In the genomic region with DNA sequence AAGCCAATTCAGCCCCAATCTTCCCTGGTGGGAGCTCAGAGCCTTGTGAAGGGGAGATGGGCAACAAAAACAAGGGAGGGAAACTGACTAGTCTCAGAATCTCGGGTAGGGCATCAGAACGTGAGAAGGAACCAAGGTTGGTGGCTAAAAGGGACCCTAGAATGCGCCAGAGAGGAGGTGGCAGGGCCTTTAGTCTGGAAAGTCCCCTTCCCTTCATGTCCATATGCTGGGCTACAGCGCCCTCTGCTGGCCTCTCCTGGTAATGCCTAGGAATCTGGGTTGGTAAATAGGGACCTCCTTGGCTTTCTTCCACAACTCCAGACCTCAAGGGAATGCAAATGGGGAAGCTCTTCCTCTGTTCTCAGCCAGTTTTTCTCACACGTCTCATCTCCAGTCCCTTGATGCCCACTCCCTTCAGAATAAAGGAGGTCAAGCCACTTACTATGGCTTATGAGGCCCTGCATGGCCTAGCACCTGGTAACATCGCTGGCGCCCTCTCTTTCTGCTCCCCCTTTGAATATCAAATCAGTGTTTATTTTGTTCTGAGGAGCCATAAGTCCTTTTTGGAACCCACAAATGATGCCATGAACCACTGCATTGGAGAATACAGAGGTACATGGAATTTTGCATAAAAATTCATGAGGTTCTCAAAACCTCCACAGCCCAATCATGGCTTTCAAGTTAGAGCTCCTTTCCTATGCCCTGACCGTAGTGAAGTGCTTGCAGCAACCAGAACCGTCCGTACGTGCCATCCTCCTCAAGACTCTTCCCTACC, we compare ENCODE assay signal across 8 cellular contexts. TPM values are rescaled to one million over a fixed set of nuclear protein-coding genes. Genes with fewer than 3 reads are reported as not detected.
A peak's percentile ranks its signal among the peaks of the same experiment; 100 is the strongest.
DNase-seq lines count a peak whose midpoint lies in the region; ATAC-seq, FAIRE-seq and TF ChIP-seq lines count a peak whose summit lies in the region.

No MANE protein-coding gene starts in this region.

- dilution Hi-C loops in endothelial cell of umbilical vein (cut with MboI; ENCODE audit: extremely low pct_ligation_motif_present, low sequenced_read_pairs), result no loop called here

- H3K9ac ChIP-seq in HUES48 (ENCODE audit: low read depth, low read length), result no peak overlapping the region
- H3K9ac ChIP-seq in NT2/D1 (ENCODE audit: insufficient read length, low read depth), result peak overlapping the region; percentile 32
- H3K9ac ChIP-seq in endothelial cell of umbilical vein (replicated peaks; ENCODE audit: extremely low read depth, insufficient read depth, low read length), result peak overlapping the region; percentile 30

- POLR2A ChIA-PET in endothelial cell of umbilical vein (lab: Charles Lee), result interaction anchor here (0.5 kb wide), 1 partner anchor 104 kb away, joined by 5 read pairs; no protein-coding TSS in a partner anchor

- H3K36me3 ChIP-seq in HUES48 (ENCODE audit: control insufficient read depth, insufficient read depth, low read length) (peaks cover 58% of the 10 kb centered on the region), NT2/D1 (ENCODE audit: insufficient read depth, insufficient read length, low read length) (peaks cover 58% of the 10 kb centered on the region), endothelial cell of umbilical vein (ENCODE audit: control insufficient read depth in 2 of 2, extremely low read depth in 1 of 2, insufficient read depth in 2 of 2, low read length in 2 of 2) (peaks cover 20 to 36% of the 10 kb centered on the region in 2 experiments)

- BruUV-seq in endothelial cell of umbilical vein (replicated peaks; lab: Mats Ljungman, UMichigan), result no TSS peak

- CTCF ChIA-PET in endothelial cell of umbilical vein (lab: Charles Lee), result interaction anchor here (0.6 to 4.1 kb wide), 29 partner anchors 10 to 262 kb away, joined by 3 to 62 read pairs (median 4); a partner anchor contains a TSS

- DNase-seq in GDM1 (lab: John Stamatoyannopoulos, UW), result peak; percentile 77
- peak; percentile 73 for DNase-seq in NT2/D1 (ENCODE audit: low read depth, low spot score)
- peak; percentile 74 for DNase-seq in activated CD8-positive, alpha-beta memory T cell treated with anti-CD3 and anti-CD28 coated beads, Interleukin-2, amount 50 U/mL, for 1 hour (ENCODE audit: extremely low read depth)
- DNase-seq in endothelial cell of umbilical vein (ENCODE audit: low read depth, low spot score), result peak; percentile 94
- DNase-seq in stimulated activated CD8-positive, alpha-beta memory T cell treated with anti-CD3 and anti-CD28 coated beads, Interleukin-2, amount 100 ng/mL, for 48 hours (ENCODE audit: low read depth in 2 of 2), result peak; percentile 79 to 91

- no peaks in the 10 kb centered on the region for H3K27me3 ChIP-seq in HUES48 (ENCODE audit: control insufficient read depth, insufficient read depth, low read length)
- no peaks in the 10 kb centered on the region for H3K27me3 ChIP-seq in NT2/D1 (ENCODE audit: insufficient read depth, insufficient read length)
- no peaks in the 10 kb centered on the region for H3K27me3 ChIP-seq in endothelial cell of umbilical vein (ENCODE audit: control insufficient read depth in 2 of 2, insufficient read depth in 2 of 2, low read length in 2 of 2)
- no peaks in the 10 kb centered on the region for H3K27me3 ChIP-seq in mononuclear cell (ENCODE audit: insufficient read depth, low read length)

- TF ChIP-seq CTCF in endothelial cell of umbilical vein (IDR thresholded peaks at IDR 0.05; ENCODE audit: extremely low read depth in 1 of 2, insufficient read depth in 1 of 2, low read depth in 1 of 2, low read length in 2 of 2), result peak; percentile 93 to 98

- H3K79me2 ChIP-seq in endothelial cell of umbilical vein (ENCODE audit: control insufficient read depth, insufficient read depth, low read length), result peaks cover 29% of the 10 kb centered on the region

- FAIRE-seq in endothelial cell of umbilical vein (lab: Jason Lieb, UNC), result peak; percentile 98

- ATAC-seq in HG03521 (IDR thresholded peaks at IDR 0.05; ENCODE audit: unreplicated experiment), result no peak

- H3K9me1 ChIP-seq in endothelial cell of umbilical vein (replicated peaks; ENCODE audit: control insufficient read depth, extremely low read depth, insufficient read depth, low read length), result no peaks in the 10 kb centered on the region

- peaks cover 7% of the 10 kb centered on the region for H3K4me1 ChIP-seq in HUES48 (ENCODE audit: control insufficient read depth, insufficient read depth, low read length)
- H3K4me1 ChIP-seq in NT2/D1 (ENCODE audit: insufficient read depth, insufficient read length), result peaks cover 5% of the 10 kb centered on the region
- peaks cover 42% of the 10 kb centered on the region for H3K4me1 ChIP-seq in endothelial cell of umbilical vein (ENCODE audit: control insufficient read depth, extremely low read depth, insufficient read depth, low read length)
- H3K4me1 ChIP-seq in mononuclear cell (ENCODE audit: insufficient read depth, low read length), result peaks cover 83% of the 10 kb centered on the region

- H3K4me3 ChIP-seq in HUES48 (ENCODE audit: low read depth, low read length) (no peak overlapping the region), NT2/D1 (ENCODE audit: insufficient read length, low read depth) (no peak overlapping the region), endothelial cell of umbilical vein (replicated peaks in 1 of 3; ENCODE audit: insufficient read depth in 1 of 3, low read depth in 1 of 3, low read length in 3 of 3) (no peak overlapping the region), mononuclear cell (ENCODE audit: low read length) (peak overlapping the region; percentile 96)

- H3K27ac ChIP-seq in HUES48 (ENCODE audit: low read depth, low read length), result peak overlapping the region; percentile 52
- H3K27ac ChIP-seq in endothelial cell of umbilical vein (ENCODE audit: insufficient read depth, low read depth, low read length), result peak overlapping the region; percentile 59

- no peak overlapping the region for H2AFZ ChIP-seq in endothelial cell of umbilical vein (ENCODE audit: low read depth, low read length)

- H4K20me1 ChIP-seq in endothelial cell of umbilical vein (replicated peaks; ENCODE audit: control insufficient read depth, extremely low read depth, insufficient read depth, low read length), result no peaks in the 10 kb centered on the region

- H3K4me2 ChIP-seq in endothelial cell of umbilical vein (ENCODE audit: insufficient read depth, low read length), result peak overlapping the region; percentile 95

- intact Hi-C loops in endothelial cell of umbilical vein (cut with micrococcal nuclease), result loop anchor here (1.0 to 5.0 kb wide), 6 partner anchors 46 to 264 kb away; no protein-coding TSS in a partner anchor

- no peak for TF ChIP-seq POLR2A in endothelial cell of umbilical vein (IDR thresholded peaks at IDR 0.05; ENCODE audit: low read depth, low read length)

- no peaks in the 10 kb centered on the region for H3K9me3 ChIP-seq in HUES48 (ENCODE audit: control insufficient read depth, insufficient read depth, low read length)
- no peaks in the 10 kb centered on the region for H3K9me3 ChIP-seq in NT2/D1 (ENCODE audit: insufficient read depth, low read length)
- no peaks in the 10 kb centered on the region for H3K9me3 ChIP-seq in endothelial cell of umbilical vein (replicated peaks; ENCODE audit: control insufficient read depth, insufficient read depth, low read length)
- no peaks in the 10 kb centered on the region for H3K9me3 ChIP-seq in mononuclear cell (ENCODE audit: low read depth, low read length)

TF ChIP-seq in endothelial cell of umbilical vein, 7 proteins besides CTCF, POLR2A, EP300 and RAD21 (continues in another document):
- TF ChIP-seq MYC (IDR thresholded peaks at IDR 0.05; ENCODE audit: low read depth, low read length) (no peak), POLR2AphosphoS5 (IDR thresholded peaks at IDR 0.05; ENCODE audit: insufficient read depth, low read depth, low read length) (peak; percentile 73)

RNA-seq across cellular contexts. Expression of a gene that starts 1.3 kb away (rescaled TPM):
- total RNA-seq in endothelial cell of umbilical vein, result 24.2 and 27.2 TPM in 2 replicates
- polyA plus RNA-seq in endothelial cell of umbilical vein, result 19.7 and 20.7 TPM in 2 replicates
- polyA plus RNA-seq in endothelial cell of umbilical vein (2011; cell fraction: cytosol; rRNA removed), result 11.1 and 12.9 TPM in 2 replicates
- 13.2 TPM in 2 replicates for polyA plus RNA-seq in endothelial cell of umbilical vein (2011; cell fraction: nucleus; rRNA removed)
- polyA plus RNA-seq in endothelial cell of umbilical vein (2012), result 16.7 and 18.4 TPM in 2 replicates
- polyA minus RNA-seq in endothelial cell of umbilical vein, result 16.3 and 20.4 TPM in 2 replicates
- polyA minus RNA-seq in endothelial cell of umbilical vein (2011; cell fraction: cytosol; rRNA and poly(A)+ RNA removed), result 7.8 TPM
- polyA minus RNA-seq in endothelial cell of umbilical vein (2011; cell fraction: nucleus; rRNA and poly(A)+ RNA removed), result 13.1 and 19.1 TPM in 2 replicates
- 10.1 TPM for total RNA-seq in mononuclear cell

RNA-seq across cellular contexts. Expression of a gene that starts 44.5 kb away (rescaled TPM):
- total RNA-seq in endothelial cell of umbilical vein, result 261 TPM in 2 replicates
- 80.5 and 83.2 TPM in 2 replicates for polyA plus RNA-seq in endothelial cell of umbilical vein
- polyA plus RNA-seq in endothelial cell of umbilical vein (2011; cell fraction: cytosol; rRNA removed), result 57.0 and 68.8 TPM in 2 replicates
- polyA plus RNA-seq in endothelial cell of umbilical vein (2011; cell fraction: nucleus; rRNA removed), result 81.0 and 83.8 TPM in 2 replicates
- 144 and 151 TPM in 2 replicates for polyA plus RNA-seq in endothelial cell of umbilical vein (2012)
- 83.4 and 89.8 TPM in 2 replicates for polyA minus RNA-seq in endothelial cell of umbilical vein
- polyA minus RNA-seq in endothelial cell of umbilical vein (2011; cell fraction: cytosol; rRNA and poly(A)+ RNA removed), result 23.2 TPM
- 80.5 and 86.2 TPM in 2 replicates for polyA minus RNA-seq in endothelial cell of umbilical vein (2011; cell fraction: nucleus; rRNA and poly(A)+ RNA removed)
- total RNA-seq in mononuclear cell, result 171 TPM

RNA-seq across cellular contexts. Expression of a gene that starts 45.1 kb away (rescaled TPM):
- total RNA-seq in endothelial cell of umbilical vein (250 and 294 TPM in 2 replicates), mononuclear cell (90.6 TPM)
- polyA plus RNA-seq in endothelial cell of umbilical vein, result 57.7 and 64.4 TPM in 2 replicates
- polyA plus RNA-seq in endothelial cell of umbilical vein (2011; cell fraction: cytosol; rRNA removed), result 45.5 and 55.4 TPM in 2 replicates
- 60.3 and 98.2 TPM in 2 replicates for polyA plus RNA-seq in endothelial cell of umbilical vein (2011; cell fraction: nucleus; rRNA removed)
- 156 and 226 TPM in 2 replicates for polyA plus RNA-seq in endothelial cell of umbilical vein (2012)
- polyA minus RNA-seq in endothelial cell of umbilical vein, result 39.1 and 71.3 TPM in 2 replicates
- polyA minus RNA-seq in endothelial cell of umbilical vein (2011; cell fraction: cytosol; rRNA and poly(A)+ RNA removed), result 4.2 TPM
- polyA minus RNA-seq in endothelial cell of umbilical vein (2011; cell fraction: nucleus; rRNA and poly(A)+ RNA removed), result 35.5 and 47.3 TPM in 2 replicates

RNA-seq across cellular contexts. Expression of a gene that starts 55.3 kb away (rescaled TPM):
- total RNA-seq in endothelial cell of umbilical vein (12.2 and 13.6 TPM in 2 replicates), mononuclear cell (3.8 TPM)
- 23.9 and 28.4 TPM in 2 replicates for polyA plus RNA-seq in endothelial cell of umbilical vein
- polyA plus RNA-seq in endothelial cell of umbilical vein (2011; cell fraction: cytosol; rRNA removed), result 14.7 and 16.7 TPM in 2 replicates
- polyA plus RNA-seq in endothelial cell of umbilical vein (2011; cell fraction: nucleus; rRNA removed), result 8.2 and 9.1 TPM in 2 replicates
- 8.9 and 13.5 TPM in 2 replicates for polyA plus RNA-seq in endothelial cell of umbilical vein (2012)
- 3.0 and 3.8 TPM in 2 replicates for polyA minus RNA-seq in endothelial cell of umbilical vein
- polyA minus RNA-seq in endothelial cell of umbilical vein (2011; cell fraction: cytosol; rRNA and poly(A)+ RNA removed), result 2.3 TPM
- 2.4 and 2.6 TPM in 2 replicates for polyA minus RNA-seq in endothelial cell of umbilical vein (2011; cell fraction: nucleus; rRNA and poly(A)+ RNA removed)
